8 cellular contexts compared by ENCODE assay signal in the genomic region with DNA sequence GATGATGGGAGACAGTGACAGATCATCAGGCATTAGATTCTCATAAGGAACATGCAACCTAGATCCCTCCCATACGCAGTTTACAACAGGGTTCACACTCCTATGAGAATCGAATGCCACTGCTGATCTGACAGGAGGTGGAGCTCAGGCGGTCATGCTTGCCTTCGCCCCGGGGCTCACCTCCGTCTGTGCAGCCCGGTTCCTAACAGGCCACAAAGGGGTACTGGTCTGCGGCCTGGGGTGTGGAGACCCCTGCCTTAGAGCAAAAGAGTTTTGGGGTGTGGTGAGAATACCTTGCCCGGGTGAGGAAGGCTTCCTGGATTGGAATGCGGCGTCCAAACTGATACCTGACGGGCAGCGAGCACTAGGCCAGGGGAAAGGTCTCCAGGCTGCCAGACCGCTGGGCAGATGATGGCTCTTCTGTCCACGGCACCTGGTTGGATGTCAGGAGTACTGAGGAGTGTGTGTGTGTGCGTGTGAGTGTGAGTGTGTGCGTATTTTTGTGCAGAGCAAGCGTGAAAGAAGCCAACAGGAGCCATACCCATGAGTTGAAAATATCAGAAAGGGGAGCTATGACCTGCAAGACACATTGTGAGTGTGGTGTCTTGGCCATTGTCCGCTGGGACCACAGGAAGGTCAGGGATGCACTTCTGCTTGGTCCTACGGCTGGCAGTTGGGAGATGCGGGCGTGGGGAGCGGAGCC. TPM values are rescaled to one million over a fixed set of nuclear protein-coding genes. Genes with fewer than 3 reads are reported as not detected.
DNase-seq lines count a peak whose midpoint lies in the region; ATAC-seq and TF ChIP-seq lines count a peak whose summit lies in the region.

No MANE protein-coding gene starts in this region.

- H3K4me3 Mint-ChIP-seq in T-helper 2 cell treated with Interferon-gamma antibody and Interleukin-4, amounts not matched to agents 5 μg/mL and 100 μg/mL, for 36 hours, result peak overlapping the region; percentile 92

- in situ Hi-C loops in Panc1 (cut with HindIII; ENCODE audit: low pct_unique_long_range_greater_than_20kb, low sequenced_read_pairs), result no loop called here

- no peak overlapping the region for H3K27ac Mint-ChIP-seq in T-helper 2 cell treated with Interferon-gamma antibody and Interleukin-4, amounts not matched to agents 5 μg/mL and 100 μg/mL, for 36 hours

- DNase-seq in T-helper 2 cell treated with Interferon-gamma antibody and Interleukin-4, amounts not matched to agents 5 μg/mL and 100 μg/mL, for 36 hours (ENCODE audit: low spot score), result no peak
- no peak for DNase-seq in T-helper 2 cell
- DNase-seq in Panc1 (ENCODE audit: low read depth, low spot score), result no peak
- no peak for DNase-seq in left ventricle myocardium inferior
- DNase-seq in substantia nigra (lab: John Stamatoyannopoulos, UW), result no peak
- no peak for DNase-seq in cerebellar cortex (ENCODE audit: low spot score)
- no peak for DNase-seq in epidermal melanocyte (ENCODE audit: insufficient read length, low spot score)

- no peaks in the 10 kb centered on the region for H3K36me3 ChIP-seq in Panc1 (ENCODE audit: control insufficient read depth, insufficient read depth, low read length)
- H3K36me3 ChIP-seq in left ventricle myocardium inferior, result no peaks in the 10 kb centered on the region

- no peaks in the 10 kb centered on the region for H3K27me3 Mint-ChIP-seq in T-helper 2 cell treated with Interferon-gamma antibody and Interleukin-4, amounts not matched to agents 5 μg/mL and 100 μg/mL, for 36 hours (ENCODE audit: low read depth)

- no peaks in the 10 kb centered on the region for H3K9me3 Mint-ChIP-seq in T-helper 2 cell treated with Interferon-gamma antibody and Interleukin-4, amounts not matched to agents 5 μg/mL and 100 μg/mL, for 36 hours

- intact Hi-C loops in Panc1 (cut with micrococcal nuclease; ENCODE audit: unreplicated experiment) (no loop called here), left ventricle myocardium inferior (cut with micrococcal nuclease) (no loop called here)

- no peak for TF ChIP-seq CTCF in Panc1 (IDR thresholded peaks at IDR 0.05)
- no peak for TF ChIP-seq CTCF in left ventricle myocardium inferior (IDR thresholded peaks at IDR 0.05; ENCODE audit: borderline replicate concordance)

- no peaks in the 10 kb centered on the region for H3K9me3 ChIP-seq in Panc1 (ENCODE audit: control insufficient read depth, insufficient read depth, low read depth, low read length)
- H3K9me3 ChIP-seq in left ventricle myocardium inferior (replicated peaks), result no peaks in the 10 kb centered on the region

- no peak overlapping the region for H3K27ac ChIP-seq in Panc1 (ENCODE audit: low read length)
- no peak overlapping the region for H3K27ac ChIP-seq in left ventricle myocardium inferior (replicated peaks)
- H3K27ac ChIP-seq in substantia nigra (ENCODE audit: low read depth, low read length, poor library complexity, severe bottlenecking), result peak overlapping the region; percentile 71

- no peaks in the 10 kb centered on the region for H3K36me3 Mint-ChIP-seq in T-helper 2 cell treated with Interferon-gamma antibody and Interleukin-4, amounts not matched to agents 5 μg/mL and 100 μg/mL, for 36 hours (ENCODE audit: low read depth)

- H3K4me3 ChIP-seq in Panc1 (ENCODE audit: low read depth in 2 of 2, low read length in 2 of 2), result peak overlapping the region; percentile 27 to 29; a peak in 3 of 4 replicates
- peak overlapping the region; percentile 73 for H3K4me3 ChIP-seq in left ventricle myocardium inferior

- POLR2A ChIA-PET in Panc1 (lab: Charles Lee), result no interaction called here

- peaks cover 14% of the 10 kb centered on the region for H3K4me1 Mint-ChIP-seq in T-helper 2 cell treated with Interferon-gamma antibody and Interleukin-4, amounts not matched to agents 5 μg/mL and 100 μg/mL, for 36 hours (ENCODE audit: low read depth)

- BruUV-seq in Panc1 (replicated peaks; lab: Mats Ljungman, UMichigan), result no TSS peak

- CTCF ChIA-PET in Panc1 (lab: Charles Lee), result interaction anchor here (0.6 to 0.9 kb wide), 3 partner anchors 303 to 459 kb away, joined by 3 to 7 read pairs (median 3); no protein-coding TSS in a partner anchor

- no peaks in the 10 kb centered on the region for H3K27me3 ChIP-seq in Panc1 (ENCODE audit: control insufficient read depth, insufficient read depth, low read length)
- no peaks in the 10 kb centered on the region for H3K27me3 ChIP-seq in left ventricle myocardium inferior (ENCODE audit: low read depth)

- ATAC-seq in Panc1, result peak; percentile 14; the same call in 1 of the 2 replicates
- no peak for ATAC-seq in HG03025 (IDR thresholded peaks at IDR 0.05; ENCODE audit: low FRiP score, unreplicated experiment)

- H3K4me1 ChIP-seq in Panc1 (ENCODE audit: control insufficient read depth, insufficient read depth, low read length) (no peaks in the 10 kb centered on the region; the same call in 1 of the 2 replicates), left ventricle myocardium inferior (peaks cover 11% of the 10 kb centered on the region)

RNA-seq across cellular contexts. Expression of a gene that starts 55.4 kb away (rescaled TPM):
- total RNA-seq in Panc1 (2021; ENCODE audit: unreplicated experiment) (1.3 TPM), left ventricle myocardium inferior (3.8 TPM)
- 0.48 TPM for polyA plus RNA-seq in Panc1 (2012; ENCODE audit: insufficient read length)
